ENCODE assay signal across 8 cellular contexts in genomic region chr19:49106648-49107135, GRCh38. TPM values are rescaled to one million over a fixed set of nuclear protein-coding genes. Genes with fewer than 3 reads are reported as not detected.
DNase-seq lines count a peak whose midpoint lies in the region; ATAC-seq and TF ChIP-seq lines count a peak whose summit lies in the region.

No MANE protein-coding gene starts in this region.

- H3K36me3 Mint-ChIP-seq in activated CD8-positive, alpha-beta memory T cell treated with anti-CD3 and anti-CD28 coated beads, Interleukin-2, amount 10 ng/mL, durations not matched to agents 7 days and 5 days, result peaks cover 30% of the 10 kb centered on the region
- peaks cover 51% of the 10 kb centered on the region for H3K36me3 Mint-ChIP-seq in nephron (ENCODE audit: low read depth)

- no peak overlapping the region for H3K4me3 Mint-ChIP-seq in activated CD8-positive, alpha-beta memory T cell treated with anti-CD3 and anti-CD28 coated beads, Interleukin-2, amount 10 ng/mL, durations not matched to agents 7 days and 5 days
- no peak overlapping the region for H3K4me3 Mint-ChIP-seq in nephron

- CTCF ChIA-PET in activated CD8-positive, alpha-beta memory T cell treated with anti-CD3 and anti-CD28 coated beads, Interleukin-2, amount 10 ng/mL, durations not matched to agents 7 days and 5 days (lab: Charles Lee), result interaction anchor here (0.5 to 2.4 kb wide), 15 partner anchors 8 to 591 kb away, joined by 3 to 22 read pairs (median 4); partner anchors contain the start of gene LIN7B

- no peak overlapping the region for H3K4me3 ChIP-seq in epithelial cell of esophagus (ENCODE audit: low read length)
- no peak overlapping the region for H3K4me3 ChIP-seq in tibial artery

- peaks cover 0 to 20% (median 10%) of the 10 kb centered on the region in 4 donors for H3K4me1 ChIP-seq in tibial artery

- DNase-seq in NCI-H2081 (lab: John Stamatoyannopoulos, UW) (peak; percentile 13 to 21), NCI-H2081 treated with DMSO at 0.1 percent for 48 hours (lab: John Stamatoyannopoulos, UW) (no peak), NCI-H526 treated with DMSO at 0.1 percent for 48 hours (lab: John Stamatoyannopoulos, UW) (peak; percentile 36), epithelial cell of esophagus (ENCODE audit: low read depth) (peak; percentile 85), tibial artery (no peak), HPDE6-E6E7 (ENCODE audit: extremely low spot score) (no peak)
- peak; percentile 69 for DNase-seq in activated CD8-positive, alpha-beta memory T cell treated with anti-CD3 and anti-CD28 coated beads, Interleukin-2, amount 10 ng/mL, durations not matched to agents 7 days and 5 days

- H3K27ac Mint-ChIP-seq in activated CD8-positive, alpha-beta memory T cell treated with anti-CD3 and anti-CD28 coated beads, Interleukin-2, amount 10 ng/mL, durations not matched to agents 7 days and 5 days, result no peak overlapping the region
- H3K27ac Mint-ChIP-seq in nephron, result peak overlapping the region in 2 of 3 experiments; percentile 7 to 56

- H3K27ac ChIP-seq in tibial artery, result no peak overlapping the region

- H3K9me3 Mint-ChIP-seq in activated CD8-positive, alpha-beta memory T cell treated with anti-CD3 and anti-CD28 coated beads, Interleukin-2, amount 10 ng/mL, durations not matched to agents 7 days and 5 days (ENCODE audit: low read depth), result no peaks in the 10 kb centered on the region
- no peaks in the 10 kb centered on the region for H3K9me3 Mint-ChIP-seq in nephron

- no peaks in the 10 kb centered on the region for H3K9me3 ChIP-seq in tibial artery

- intact Hi-C loops in tibial artery (cut with DNase I; ENCODE audit: low total_unique reads), result loop anchor here (5.0 kb wide), 1 partner anchor 36 kb away; no protein-coding TSS in a partner anchor

- no peaks in the 10 kb centered on the region for H3K4me1 Mint-ChIP-seq in activated CD8-positive, alpha-beta memory T cell treated with anti-CD3 and anti-CD28 coated beads, Interleukin-2, amount 10 ng/mL, durations not matched to agents 7 days and 5 days
- H3K4me1 Mint-ChIP-seq in nephron, result peaks cover 17% of the 10 kb centered on the region

- peak; percentile 74 for ATAC-seq in activated CD8-positive, alpha-beta memory T cell treated with anti-CD3 and anti-CD28 coated beads, Interleukin-2, amount 10 ng/mL, durations not matched to agents 7 days and 5 days

- H3K27me3 ChIP-seq in tibial artery, result no peaks in the 10 kb centered on the region

- peak; percentile 95 for TF ChIP-seq CTCF in epithelial cell of esophagus (IDR thresholded peaks at IDR 0.05; ENCODE audit: insufficient read depth, low read depth, low read length, missing control alignments)
- peak; percentile 73 to 77 (median 76) for TF ChIP-seq CTCF in nephron (IDR thresholded peaks at IDR 0.05; ENCODE audit: unreplicated experiment in 3 of 3)
- TF ChIP-seq CTCF in tibial artery (IDR thresholded peaks at IDR 0.05), result peak; percentile 63 to 68

- H3K36me3 ChIP-seq in tibial artery, result peaks cover 54 to 79% (median 68%) of the 10 kb centered on the region in 3 donors

- no peaks in the 10 kb centered on the region for H3K27me3 Mint-ChIP-seq in activated CD8-positive, alpha-beta memory T cell treated with anti-CD3 and anti-CD28 coated beads, Interleukin-2, amount 10 ng/mL, durations not matched to agents 7 days and 5 days
- no peaks in the 10 kb centered on the region for H3K27me3 Mint-ChIP-seq in nephron (ENCODE audit: low read depth)

RNA-seq across cellular contexts. Expression of gene LIN7B, which starts 7.5 kb away (rescaled TPM):
- 1 to 10 TPM; 3.3 to 5.7 TPM for total RNA-seq in activated CD8-positive, alpha-beta memory T cell treated with anti-CD3 and anti-CD28 coated beads, Interleukin-2, amount 10 ng/mL, durations not matched to agents 7 days and 5 days

RNA-seq across cellular contexts. Expression of gene C19orf73, which starts 12.3 kb away (rescaled TPM):
- 1 to 10 TPM; 1.6 to 1.8 TPM for total RNA-seq in activated CD8-positive, alpha-beta memory T cell treated with anti-CD3 and anti-CD28 coated beads, Interleukin-2, amount 10 ng/mL, durations not matched to agents 7 days and 5 days

RNA-seq across cellular contexts. Expression of gene PPFIA3, which starts 12.7 kb away (rescaled TPM):
- 1 to 10 TPM; 1.7 to 3.6 TPM for total RNA-seq in activated CD8-positive, alpha-beta memory T cell treated with anti-CD3 and anti-CD28 coated beads, Interleukin-2, amount 10 ng/mL, durations not matched to agents 7 days and 5 days

RNA-seq across cellular contexts. Expression of gene SNRNP70, which starts 21.4 kb away (rescaled TPM):
- 100 to 1,000 TPM; 222 to 224 TPM for total RNA-seq in activated CD8-positive, alpha-beta memory T cell treated with anti-CD3 and anti-CD28 coated beads, Interleukin-2, amount 10 ng/mL, durations not matched to agents 7 days and 5 days

RNA-seq across cellular contexts. Expression of gene KCNA7, which starts 34.2 kb away (rescaled TPM):
- total RNA-seq in activated CD8-positive, alpha-beta memory T cell treated with anti-CD3 and anti-CD28 coated beads, Interleukin-2, amount 10 ng/mL, durations not matched to agents 7 days and 5 days, result not detected

Comparison
In these comparisons a context has a peak if more than half of its experiments do, and no peak if none do; other contexts are left out.
1. DNase-seq: peak in NCI-H2081 (2 of 2), NCI-H526 treated with DMSO at 0.1 percent for 48 hours (single experiment), activated CD8-positive, alpha-beta memory T cell treated with anti-CD3 and anti-CD28 coated beads, Interleukin-2, amount 10 ng/mL, durations not matched to agents 7 days and 5 days (single experiment) and epithelial cell of esophagus (single experiment); none in NCI-H2081 treated with DMSO at 0.1 percent for 48 hours (single experiment), tibial artery (0 of 2) and HPDE6-E6E7 (single experiment).
2. Peak in every context shown above with its lines, with median percentiles within 50 percentile points of each other: CTCF ChIP-seq.